9 cellular contexts compared by ENCODE assay signal in the genomic region with DNA sequence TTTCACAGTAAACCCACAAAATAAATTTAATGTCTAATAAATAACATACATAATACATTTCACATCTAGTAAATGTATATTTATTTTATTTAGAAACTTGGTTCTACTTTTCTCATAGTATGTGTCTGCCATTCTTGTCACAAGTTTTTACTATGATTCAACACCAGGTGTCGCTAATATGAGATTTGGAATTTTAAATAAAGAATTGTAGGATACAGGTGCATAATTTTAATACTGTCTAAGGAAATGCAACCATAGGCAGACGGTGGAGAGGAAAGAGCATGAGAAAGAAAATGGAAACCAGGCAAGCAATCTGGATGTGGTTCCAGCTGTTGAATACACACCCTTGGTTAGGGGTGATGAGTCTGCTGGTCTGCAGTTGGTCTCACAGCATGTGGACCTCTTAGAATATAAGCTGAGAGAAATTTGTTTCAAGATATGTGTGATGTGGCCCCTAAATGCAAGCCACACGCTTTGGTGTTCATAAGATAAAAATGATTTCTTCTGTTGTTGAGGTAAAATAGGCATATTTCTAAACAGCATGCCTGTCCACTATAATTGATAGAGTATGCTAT.
DNase-seq lines count a peak whose midpoint lies in the region; ATAC-seq, FAIRE-seq and TF ChIP-seq lines count a peak whose summit lies in the region.
"Had no signal": no experiment of that assay in that cellular context is flagged by ENCODE, and none has a peak within 500 bp of the region (broad histone marks: within the 10 kb centered on the region; RNA-seq: fewer than 3 reads in every experiment).

No MANE protein-coding gene starts in this region.

- no peaks in the 10 kb centered on the region for H3K36me3 ChIP-seq in bronchial epithelial cell (ENCODE audit: control insufficient read depth, insufficient read depth, low read length)

- peaks cover 12% of the 10 kb centered on the region for H3K27me3 Mint-ChIP-seq in T-helper 17 cell

- H3K4me3 Mint-ChIP-seq in T-helper 17 cell = no peak overlapping the region

- H3K27ac Mint-ChIP-seq in T-helper 17 cell = no peak overlapping the region

- H3K4me3 ChIP-seq in LNCaP clone FGC (ENCODE audit: low read depth, low read length) = no peak overlapping the region
- H3K4me3 ChIP-seq in bronchial epithelial cell (ENCODE audit: low read depth, low read length) = no peak overlapping the region

- DNase-seq in DMS114 treated with DMSO at 0.1 percent for 48 hours (lab: John Stamatoyannopoulos, UW; ENCODE audit: unreplicated experiment) = peak; percentile 1
- DNase-seq in LNCaP clone FGC (ENCODE audit: low read depth) = no peak
- DNase-seq in bronchial epithelial cell (ENCODE audit: low read depth) = peak; percentile 29
- DNase-seq in midbrain (lab: John Stamatoyannopoulos, UW) = peak; percentile 4
- DNase-seq in activated naive CD4-positive, alpha-beta T cell treated with anti-CD3 and anti-CD28 coated beads, Interleukin-2, amount 50 U/mL, for 16 hours = no peak
- no peak for DNase-seq in T-helper 17 cell
- DNase-seq in stimulated activated naive CD4-positive, alpha-beta T cell treated with Interleukin-2 at 50 U/mL for 16 hours (lab: John Stamatoyannopoulos, UW) = no peak
- DNase-seq: stimulated activated CD4-positive, alpha-beta T cell treated with anti-CD3 and anti-CD28 coated beads, Interleukin-2, amount 100 ng/mL, for 24 hours had no signal

- no peak for FAIRE-seq in bronchial epithelial cell (lab: Jason Lieb, UNC)

- H3K27me3 ChIP-seq in bronchial epithelial cell (ENCODE audit: control insufficient read depth, insufficient read depth, low read length) = no peaks in the 10 kb centered on the region

- no peak for ATAC-seq in HG03139 (IDR thresholded peaks at IDR 0.05; ENCODE audit: unreplicated experiment)
- ATAC-seq in T-helper 17 cell = no peak

- peak; percentile 25; the same call in 1 of the 2 replicates for TF ChIP-seq CTCF in LNCaP clone FGC (IDR thresholded peaks at IDR 0.05; ENCODE audit: control insufficient read depth, extremely low read depth, insufficient read depth)
- TF ChIP-seq CTCF in bronchial epithelial cell (IDR thresholded peaks at IDR 0.05; ENCODE audit: insufficient read depth, low read length, severe bottlenecking) = no peak

- no peaks in the 10 kb centered on the region for H3K9me3 ChIP-seq in T-helper 17 cell (ENCODE audit: control insufficient read depth, low read length, poor library complexity, severe bottlenecking)

- no peaks in the 10 kb centered on the region for H3K36me3 Mint-ChIP-seq in T-helper 17 cell (ENCODE audit: low read depth)

- no peaks in the 10 kb centered on the region for H3K4me1 Mint-ChIP-seq in T-helper 17 cell

Comparison
In these comparisons a context has a peak if more than half of its experiments do, and no peak if none do; other contexts are left out.
1. DNase-seq: peak in DMS114 treated with DMSO at 0.1 percent for 48 hours (single experiment), bronchial epithelial cell (single experiment) and midbrain (single experiment); none in LNCaP clone FGC (single experiment), activated naive CD4-positive, alpha-beta T cell treated with anti-CD3 and anti-CD28 coated beads, Interleukin-2, amount 50 U/mL, for 16 hours (single experiment), T-helper 17 cell (0 of 3) and stimulated activated naive CD4-positive, alpha-beta T cell treated with Interleukin-2 at 50 U/mL for 16 hours (single experiment).